41 cellular contexts compared by ENCODE assay signal in genomic region chr15:88863412-88863811, GRCh38.
"Had no signal": no experiment of that assay in that cellular context is flagged by ENCODE, and none has a peak within 500 bp of the region (broad histone marks: within the 10 kb centered on the region; RNA-seq: fewer than 3 reads in every experiment).

No MANE protein-coding gene starts in this region.

- H3K4me1 Mint-ChIP-seq: activated naive CD4-positive, alpha-beta T cell treated with anti-CD3 and anti-CD28 coated beads, Interleukin-2, amount 10 ng/mL, durations not matched to agents 7 days and 5 days; activated naive CD4-positive, alpha-beta T cell treated with anti-CD3 and anti-CD28 coated beads, Interleukin-2, amount 50 U/mL, for 24 hours; activated naive CD8-positive, alpha-beta T cell treated with anti-CD3 and anti-CD28 coated beads, Interleukin-2, amount 10 ng/mL, durations not matched to agents 7 days and 5 days; activated naive CD8-positive, alpha-beta T cell treated with anti-CD3 and anti-CD28 coated beads, Interleukin-2, amount 50 U/mL, for 24 hours; activated T-helper 17 cell treated with anti-CD3 and anti-CD28 coated beads, Interleukin-2, amount 50 U/mL, for 72 hours; brain; central memory CD8-positive, alpha-beta T cell had no signal

- DNase-seq: activated effector memory CD4-positive, alpha-beta T cell treated with anti-CD3 and anti-CD28 coated beads, Interleukin-2, amount 50 U/mL, for 16 hours; activated effector memory CD4-positive, alpha-beta T cell treated with Interleukin-2 at 50 U/mL for 16 hours; activated gamma-delta T cell; activated gamma-delta T cell treated with Interleukin-2 at 50 U/mL for 16 hours; activated naive CD4-positive, alpha-beta T cell; activated naive CD4-positive, alpha-beta T cell treated with anti-CD3 and anti-CD28 coated beads for 36 hours; activated naive CD4-positive, alpha-beta T cell treated with anti-CD3 and anti-CD28 coated beads, Interleukin-2, amount 10 ng/mL, durations not matched to agents 7 days and 5 days; activated naive CD4-positive, alpha-beta T cell treated with anti-CD3 and anti-CD28 coated beads, Interleukin-2, amount 50 U/mL, for 16 hours; activated naive CD4-positive, alpha-beta T cell treated with Interleukin-2 at 50 U/mL for 16 hours; activated naive CD8-positive, alpha-beta T cell treated with anti-CD3 and anti-CD28 coated beads for 36 hours; activated naive CD8-positive, alpha-beta T cell treated with anti-CD3 and anti-CD28 coated beads, Interleukin-2, amount 10 ng/mL, durations not matched to agents 7 days and 5 days; activated naive CD8-positive, alpha-beta T cell treated with anti-CD3 and anti-CD28 coated beads, Interleukin-2, amount 50 U/mL, for 24 hours; activated T-cell treated with anti-CD3 and anti-CD28 coated beads for 4 hours; activated T-cell treated with anti-CD3 and anti-CD28 coated beads, Interleukin-2, amount 50 U/mL, for 1 hour; activated T-cell treated with anti-CD3 and anti-CD28 coated beads, Interleukin-2, amount 50 U/mL, for 24 hours; activated T-cell treated with anti-CD3 and anti-CD28 coated beads, Interleukin-2, amount 50 U/mL, for 4 hours; activated T-cell treated with anti-CD3 and anti-CD28 coated beads, Interleukin-2, amount 50 U/mL, for 48 hours; activated T-cell treated with anti-CD3 and anti-CD28 coated beads, Interleukin-2, amount 50 U/mL, for 72 hours; adrenal gland; amniotic stem cell; amygdala; anterior cingulate cortex; aorta; body of pancreas; brain microvascular endothelial cell; caudate nucleus; central memory CD4-positive, alpha-beta T cell; cerebellar nuclear complex had no signal

- H3K9me3 ChIP-seq: adrenal gland, ascending aorta, body of pancreas, breast epithelium had no signal

- H3K4me1 ChIP-seq: adrenal gland, ascending aorta, body of pancreas, breast epithelium had no signal

- H3K27me3 ChIP-seq: adrenal gland, ascending aorta, body of pancreas, brain microvascular endothelial cell, breast epithelium, cardiac muscle cell had no signal

- H3K27ac ChIP-seq: adrenal gland, ascending aorta, body of pancreas, brain microvascular endothelial cell, breast epithelium, cardiac muscle cell had no signal

- H3K36me3 ChIP-seq: adrenal gland, brain microvascular endothelial cell, breast epithelium, cardiac muscle cell had no signal

- H3K4me3 Mint-ChIP-seq: activated naive CD4-positive, alpha-beta T cell treated with anti-CD3 and anti-CD28 coated beads for 36 hours; activated naive CD4-positive, alpha-beta T cell treated with anti-CD3 and anti-CD28 coated beads, Interleukin-2, amount 10 ng/mL, durations not matched to agents 7 days and 5 days; activated naive CD4-positive, alpha-beta T cell treated with anti-CD3 and anti-CD28 coated beads, Interleukin-2, amount 50 U/mL, for 24 hours; activated naive CD8-positive, alpha-beta T cell; activated naive CD8-positive, alpha-beta T cell treated with anti-CD3 and anti-CD28 coated beads for 36 hours; activated naive CD8-positive, alpha-beta T cell treated with anti-CD3 and anti-CD28 coated beads, Interleukin-2, amount 10 ng/mL, durations not matched to agents 7 days and 5 days; activated naive CD8-positive, alpha-beta T cell treated with anti-CD3 and anti-CD28 coated beads, Interleukin-2, amount 50 U/mL, for 24 hours; activated T-cell treated with anti-CD3 and anti-CD28 coated beads, Interleukin-2, amount 50 U/mL, for 24 hours; activated T-cell treated with anti-CD3 and anti-CD28 coated beads, Interleukin-2, amount 50 U/mL, for 4 hours; activated T-cell treated with anti-CD3 and anti-CD28 coated beads, Interleukin-2, amount 50 U/mL, for 72 hours; activated T-helper 1 cell treated with anti-CD3 and anti-CD28 coated beads, Interleukin-12 subunit alpha, Interleukin-12 subunit beta, Interleukin-2, Interleukin-4 antibody, amounts not matched to agents 30 ng/mL and 10 ng/mL and 1 ng/mL, durations not matched to agents 14 hours and 24 hours and 36 hours; activated T-helper 17 cell treated with anti-CD3 and anti-CD28 coated beads, Interleukin-2, amount 50 U/mL, for 72 hours; brain; central memory CD8-positive, alpha-beta T cell had no signal

- ATAC-seq: activated naive CD4-positive, alpha-beta T cell treated with anti-CD3 and anti-CD28 coated beads, Interleukin-2, amount 50 U/mL, for 72 hours; activated naive CD8-positive, alpha-beta T cell treated with anti-CD3 and anti-CD28 coated beads, Interleukin-2, amount 50 U/mL, for 24 hours; activated T-cell treated with anti-CD3 and anti-CD28 coated beads, Interleukin-2, amount 50 U/mL, for 4 hours; activated T-cell treated with anti-CD3 and anti-CD28 coated beads, Interleukin-2, amount 50 U/mL, for 72 hours; activated T-helper 17 cell treated with anti-CD3 and anti-CD28 coated beads, Interleukin-2, amount 50 U/mL, for 72 hours; body of pancreas had no signal

- H3K27ac Mint-ChIP-seq: activated naive CD4-positive, alpha-beta T cell treated with anti-CD3 and anti-CD28 coated beads for 36 hours; activated naive CD4-positive, alpha-beta T cell treated with anti-CD3 and anti-CD28 coated beads, Interleukin-2, amount 10 ng/mL, durations not matched to agents 7 days and 5 days; activated naive CD4-positive, alpha-beta T cell treated with anti-CD3 and anti-CD28 coated beads, Interleukin-2, amount 50 U/mL, for 24 hours; activated naive CD4-positive, alpha-beta T cell treated with anti-CD3 and anti-CD28 coated beads, Interleukin-2, amount 50 U/mL, for 72 hours; activated naive CD8-positive, alpha-beta T cell; activated naive CD8-positive, alpha-beta T cell treated with anti-CD3 and anti-CD28 coated beads for 36 hours; activated naive CD8-positive, alpha-beta T cell treated with anti-CD3 and anti-CD28 coated beads, Interleukin-2, amount 10 ng/mL, durations not matched to agents 7 days and 5 days; activated naive CD8-positive, alpha-beta T cell treated with anti-CD3 and anti-CD28 coated beads, Interleukin-2, amount 50 U/mL, for 24 hours; activated T-cell treated with anti-CD3 and anti-CD28 coated beads, Interleukin-2, amount 50 U/mL, for 24 hours; activated T-cell treated with anti-CD3 and anti-CD28 coated beads, Interleukin-2, amount 50 U/mL, for 72 hours; activated T-helper 1 cell treated with anti-CD3 and anti-CD28 coated beads, Interleukin-12 subunit alpha, Interleukin-12 subunit beta, Interleukin-2, Interleukin-4 antibody, amounts not matched to agents 30 ng/mL and 10 ng/mL and 1 ng/mL, durations not matched to agents 14 hours and 24 hours and 36 hours; activated T-helper 17 cell treated with anti-CD3 and anti-CD28 coated beads, Interleukin-2, amount 50 U/mL, for 72 hours; activated T-helper 2 cell treated with anti-CD3 and anti-CD28 coated beads, Interferon-gamma antibody, Interleukin-2, Interleukin-4, amounts not matched to agents 10 μg/mL and 5 μg/mL and 100 μg/mL, durations not matched to agents 14 hours and 24 hours and 36 hours; brain had no signal

- H3K27me3 Mint-ChIP-seq: activated naive CD4-positive, alpha-beta T cell treated with anti-CD3 and anti-CD28 coated beads, Interleukin-2, amount 50 U/mL, for 24 hours; activated naive CD8-positive, alpha-beta T cell; activated naive CD8-positive, alpha-beta T cell treated with anti-CD3 and anti-CD28 coated beads for 36 hours; activated naive CD8-positive, alpha-beta T cell treated with anti-CD3 and anti-CD28 coated beads, Interleukin-2, amount 10 ng/mL, durations not matched to agents 7 days and 5 days; activated naive CD8-positive, alpha-beta T cell treated with anti-CD3 and anti-CD28 coated beads, Interleukin-2, amount 50 U/mL, for 24 hours; activated T-cell treated with anti-CD3 and anti-CD28 coated beads, Interleukin-2, amount 50 U/mL, for 24 hours; activated T-helper 17 cell treated with anti-CD3 and anti-CD28 coated beads, Interleukin-2, amount 50 U/mL, for 72 hours had no signal

- H3K36me3 Mint-ChIP-seq: activated naive CD4-positive, alpha-beta T cell treated with anti-CD3 and anti-CD28 coated beads, Interleukin-2, amount 10 ng/mL, durations not matched to agents 7 days and 5 days; activated naive CD4-positive, alpha-beta T cell treated with anti-CD3 and anti-CD28 coated beads, Interleukin-2, amount 50 U/mL, for 72 hours; activated naive CD8-positive, alpha-beta T cell treated with anti-CD3 and anti-CD28 coated beads for 36 hours; activated naive CD8-positive, alpha-beta T cell treated with anti-CD3 and anti-CD28 coated beads, Interleukin-2, amount 10 ng/mL, durations not matched to agents 7 days and 5 days; brain had no signal

- H3K4me3 ChIP-seq: adrenal gland, ascending aorta, body of pancreas, breast epithelium, cardiac muscle cell had no signal

- FAIRE-seq: astrocyte, bronchial epithelial cell had no signal
